Comparison of ENCODE assay signal across 11 cellular contexts in the genomic region with DNA sequence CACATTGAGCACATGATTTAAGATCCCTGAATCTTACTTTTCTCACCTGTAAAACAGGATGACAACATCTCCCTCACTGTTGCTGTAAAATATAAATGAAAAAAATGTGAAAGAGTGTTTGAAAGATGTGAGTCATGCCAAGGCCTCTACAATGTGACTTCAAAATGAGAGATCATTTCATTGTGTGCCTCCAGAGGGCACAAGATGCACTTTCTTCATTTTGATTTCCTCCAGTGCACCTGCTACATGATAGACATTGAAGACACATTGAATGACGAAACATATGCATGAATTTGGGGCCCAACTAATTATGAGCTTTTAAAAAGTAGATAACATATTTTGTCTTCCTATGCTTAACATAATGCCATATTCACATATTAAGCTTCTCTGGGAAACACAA.
DNase-seq lines count a peak whose midpoint lies in the region; ATAC-seq and TF ChIP-seq lines count a peak whose summit lies in the region.
"Had no signal": no experiment of that assay in that cellular context is flagged by ENCODE, and none has a peak within 500 bp of the region (broad histone marks: within the 10 kb centered on the region; RNA-seq: fewer than 3 reads in every experiment).

No MANE protein-coding gene starts in this region.

- no peaks in the 10 kb centered on the region for H4K20me1 ChIP-seq in hepatocyte (ENCODE audit: insufficient read depth, poor library complexity, severe bottlenecking)

- H3K4me1 ChIP-seq in BE2C (no peaks in the 10 kb centered on the region), hepatocyte (ENCODE audit: insufficient read depth) (peaks cover 3% of the 10 kb centered on the region)

- WGBS in hepatocyte (ENCODE audit: low lambda C conversion rate, missing lambda C conversion rate) = 89% methylated on average over 1 of the region's 1 CpG

- H3K27ac ChIP-seq in hepatocyte = no peak overlapping the region
- no peak overlapping the region for H3K27ac ChIP-seq in CD4-positive, alpha-beta T cell (ENCODE audit: low read depth, low read length)
- H3K27ac ChIP-seq in coronary artery = no peak overlapping the region
- H3K27ac ChIP-seq: thoracic aorta had no signal

- no peaks in the 10 kb centered on the region for H3K79me2 ChIP-seq in hepatocyte

- H3K9me3 ChIP-seq in BE2C (no peaks in the 10 kb centered on the region), hepatocyte (ENCODE audit: low read depth) (no peaks in the 10 kb centered on the region)
- H3K9me3 ChIP-seq in CD4-positive, alpha-beta T cell (ENCODE audit: control insufficient read depth, low read length) = no peaks in the 10 kb centered on the region
- H3K9me3 ChIP-seq: spleen, thoracic aorta had no signal

- DNase-seq in BE2C (no peak), HFFc6 (peak; percentile 62), SW480 (ENCODE audit: low spot score) (peak; percentile 31), hepatocyte (ENCODE audit: low spot score) (peak; percentile 16), GM19238 (ENCODE audit: insufficient read length, low spot score) (no peak), amniotic stem cell (lab: John Stamatoyannopoulos, UW) (no peak), coronary artery (ENCODE audit: low spot score) (no peak)
- DNase-seq in CD4-positive, alpha-beta T cell = no peak
- DNase-seq: activated effector memory CD4-positive, alpha-beta T cell treated with Interleukin-2 at 50 U/mL for 16 hours; spleen had no signal

- H3K27me3 ChIP-seq in BE2C (no peaks in the 10 kb centered on the region), hepatocyte (no peaks in the 10 kb centered on the region)
- peaks cover 4% of the 10 kb centered on the region for H3K27me3 ChIP-seq in CD4-positive, alpha-beta T cell (ENCODE audit: control insufficient read depth, insufficient read depth, low read length)

- no peak for ATAC-seq in CD4-positive, alpha-beta T cell (ENCODE audit: poor library complexity)

- no peaks in the 10 kb centered on the region for H3K9me3 Mint-ChIP-seq in HFFc6
- H3K9me3 Mint-ChIP-seq in CD4-positive, alpha-beta T cell = no peaks in the 10 kb centered on the region

- H3K9me2 ChIP-seq in hepatocyte (replicated peaks; ENCODE audit: insufficient read depth) = no peaks in the 10 kb centered on the region

- H3K4me1 Mint-ChIP-seq in HFFc6 (ENCODE audit: low read depth) = peaks cover 55% of the 10 kb centered on the region
- H3K4me1 Mint-ChIP-seq in CD4-positive, alpha-beta T cell (ENCODE audit: low read depth) = no peaks in the 10 kb centered on the region

- no peak overlapping the region for H3K4me3 Mint-ChIP-seq in HFFc6
- H3K4me3 Mint-ChIP-seq in CD4-positive, alpha-beta T cell = no peak overlapping the region

- intact Hi-C loops in CD4-positive, alpha-beta T cell (cut with DNase I, micrococcal nuclease) = no loop called here

- peak; percentile 9; the same call in 1 of the 2 replicates for TF ChIP-seq CTCF in BE2C (IDR thresholded peaks at IDR 0.05; ENCODE audit: low read depth, low read length)
- TF ChIP-seq CTCF in HFFc6 (IDR thresholded peaks at IDR 0.05) = peak; percentile 71
- peak; percentile 21 for TF ChIP-seq CTCF in hepatocyte (IDR thresholded peaks at IDR 0.05; ENCODE audit: poor library complexity)
- TF ChIP-seq CTCF in CD4-positive, alpha-beta T cell (IDR thresholded peaks at IDR 0.05) = no peak
- TF ChIP-seq CTCF in coronary artery (IDR thresholded peaks at IDR 0.05) = no peak

- CTCF ChIA-PET in CD4-positive, alpha-beta T cell (lab: Charles Lee) = no interaction called here

- H3K36me3 ChIP-seq in BE2C (no peaks in the 10 kb centered on the region), hepatocyte (replicated peaks; ENCODE audit: insufficient read depth, low read depth) (no peaks in the 10 kb centered on the region)
- H3K36me3 ChIP-seq: spleen, thoracic aorta had no signal

- POLR2A ChIA-PET in CD4-positive, alpha-beta T cell (lab: Charles Lee) = no interaction called here

- H3K36me3 Mint-ChIP-seq in HFFc6 (ENCODE audit: low read depth) = no peaks in the 10 kb centered on the region
- H3K36me3 Mint-ChIP-seq in CD4-positive, alpha-beta T cell (ENCODE audit: low read depth) = no peaks in the 10 kb centered on the region

- H3K27me3 Mint-ChIP-seq in HFFc6 (ENCODE audit: insufficient read depth) = peaks cover 2% of the 10 kb centered on the region; the same call in 1 of the 2 replicates
- peaks cover 17% of the 10 kb centered on the region for H3K27me3 Mint-ChIP-seq in CD4-positive, alpha-beta T cell

- no peak overlapping the region for H3K4me2 ChIP-seq in hepatocyte

- H3K4me3 ChIP-seq in BE2C (ENCODE audit: low read depth, low read length) (no peak overlapping the region), hepatocyte (no peak overlapping the region), coronary artery (no peak overlapping the region)
- H3K4me3 ChIP-seq: spleen, thoracic aorta had no signal

- H3K27ac Mint-ChIP-seq in HFFc6 = peak overlapping the region; percentile 94
- H3K27ac Mint-ChIP-seq in CD4-positive, alpha-beta T cell = no peak overlapping the region

- H2AFZ ChIP-seq in hepatocyte = no peak overlapping the region

Comparison
In these comparisons a context has a peak if more than half of its experiments do, and no peak if none do; other contexts are left out.
1. DNase-seq: peak in HFFc6 (single experiment), SW480 (single experiment) and hepatocyte (single experiment); none in BE2C (single experiment), GM19238 (single experiment), CD4-positive, alpha-beta T cell (0 of 10), amniotic stem cell (single experiment) and coronary artery (single experiment).
2. CTCF ChIP-seq: peak in BE2C (single experiment), HFFc6 (single experiment) and hepatocyte (single experiment); none in CD4-positive, alpha-beta T cell (single experiment) and coronary artery (single experiment).